In the genomic region with DNA sequence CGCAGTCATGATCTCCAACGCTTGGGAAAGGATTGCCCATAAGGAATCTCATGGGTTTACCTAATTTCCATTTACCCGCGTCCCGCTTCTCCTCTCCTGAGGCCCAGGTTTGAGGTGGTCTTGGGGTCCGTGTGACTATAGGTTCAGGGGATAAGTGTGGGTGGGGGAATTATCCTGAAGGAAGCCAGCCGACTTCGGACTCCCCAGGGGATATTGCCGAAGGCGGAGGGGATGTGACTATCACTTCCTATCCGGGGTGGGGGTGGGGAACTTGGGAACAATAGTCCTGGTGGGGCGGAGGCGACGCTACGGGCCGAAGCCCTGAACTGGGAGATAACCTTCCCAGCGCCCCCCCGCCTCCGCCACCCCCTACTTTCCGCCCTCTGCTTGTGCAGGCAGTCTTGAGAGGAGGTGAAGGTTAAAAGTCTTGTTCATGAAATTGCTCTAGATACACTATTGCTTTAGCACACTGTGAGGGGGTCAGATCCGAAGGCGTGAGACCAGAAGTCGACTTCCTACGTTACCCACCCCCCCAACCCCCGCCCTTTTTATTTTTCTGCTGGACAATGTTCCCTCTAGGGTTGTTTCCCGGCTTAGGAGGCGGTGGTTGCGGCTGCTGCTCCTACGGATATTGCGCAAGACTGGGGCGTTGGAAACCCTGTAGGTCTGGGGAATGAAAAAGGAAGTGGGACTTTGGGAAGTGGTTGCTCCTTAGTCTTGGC, we compare ENCODE assay signal across 1 cellular context.
TF ChIP-seq lines count a peak whose summit lies in the region.

No MANE protein-coding gene starts in this region.

TF ChIP-seq in HepG2, 621 proteins besides CTCF, POLR2A, EP300 and RAD21 (continued from another document and continues in another):
- TF ChIP-seq, protein P1, sequence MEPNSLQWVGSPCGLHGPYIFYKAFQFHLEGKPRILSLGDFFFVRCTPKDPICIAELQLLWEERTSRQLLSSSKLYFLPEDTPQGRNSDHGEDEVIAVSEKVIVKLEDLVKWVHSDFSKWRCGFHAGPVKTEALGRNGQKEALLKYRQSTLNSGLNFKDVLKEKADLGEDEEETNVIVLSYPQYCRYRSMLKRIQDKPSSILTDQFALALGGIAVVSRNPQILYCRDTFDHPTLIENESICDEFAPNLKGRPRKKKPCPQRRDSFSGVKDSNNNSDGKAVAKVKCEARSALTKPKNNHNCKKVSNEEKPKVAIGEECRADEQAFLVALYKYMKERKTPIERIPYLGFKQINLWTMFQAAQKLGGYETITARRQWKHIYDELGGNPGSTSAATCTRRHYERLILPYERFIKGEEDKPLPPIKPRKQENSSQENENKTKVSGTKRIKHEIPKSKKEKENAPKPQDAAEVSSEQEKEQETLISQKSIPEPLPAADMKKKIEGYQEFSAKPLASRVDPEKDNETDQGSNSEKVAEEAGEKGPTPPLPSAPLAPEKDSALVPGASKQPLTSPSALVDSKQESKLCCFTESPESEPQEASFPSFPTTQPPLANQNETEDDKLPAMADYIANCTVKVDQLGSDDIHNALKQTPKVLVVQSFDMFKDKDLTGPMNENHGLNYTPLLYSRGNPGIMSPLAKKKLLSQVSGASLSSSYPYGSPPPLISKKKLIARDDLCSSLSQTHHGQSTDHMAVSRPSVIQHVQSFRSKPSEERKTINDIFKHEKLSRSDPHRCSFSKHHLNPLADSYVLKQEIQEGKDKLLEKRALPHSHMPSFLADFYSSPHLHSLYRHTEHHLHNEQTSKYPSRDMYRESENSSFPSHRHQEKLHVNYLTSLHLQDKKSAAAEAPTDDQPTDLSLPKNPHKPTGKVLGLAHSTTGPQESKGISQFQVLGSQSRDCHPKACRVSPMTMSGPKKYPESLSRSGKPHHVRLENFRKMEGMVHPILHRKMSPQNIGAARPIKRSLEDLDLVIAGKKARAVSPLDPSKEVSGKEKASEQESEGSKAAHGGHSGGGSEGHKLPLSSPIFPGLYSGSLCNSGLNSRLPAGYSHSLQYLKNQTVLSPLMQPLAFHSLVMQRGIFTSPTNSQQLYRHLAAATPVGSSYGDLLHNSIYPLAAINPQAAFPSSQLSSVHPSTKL (CRISPR knock-in tag; IDR thresholded peaks at IDR 0.05) = peak; percentile 59
- no peak for TF ChIP-seq ZSCAN9 (CRISPR knock-in tag; IDR thresholded peaks at IDR 0.05; ENCODE audit: borderline replicate concordance)
- TF ChIP-seq GABPB1 (CRISPR knock-in tag; IDR thresholded peaks at IDR 0.05) = peak; percentile 63; the same call in 1 of the 2 replicates
- TF ChIP-seq, protein P2, sequence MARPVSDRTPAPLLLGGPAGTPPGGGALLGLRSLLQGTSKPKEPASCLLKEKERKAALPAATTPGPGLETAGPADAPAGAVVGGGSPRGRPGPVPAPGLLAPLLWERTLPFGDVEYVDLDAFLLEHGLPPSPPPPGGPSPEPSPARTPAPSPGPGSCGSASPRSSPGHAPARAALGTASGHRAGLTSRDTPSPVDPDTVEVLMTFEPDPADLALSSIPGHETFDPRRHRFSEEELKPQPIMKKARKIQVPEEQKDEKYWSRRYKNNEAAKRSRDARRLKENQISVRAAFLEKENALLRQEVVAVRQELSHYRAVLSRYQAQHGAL (CRISPR knock-in tag; IDR thresholded peaks at IDR 0.05; ENCODE audit: not compliant biosample characterization) = no peak
- TF ChIP-seq NCOR1 (IDR thresholded peaks at IDR 0.05; ENCODE audit: borderline replicate concordance, low read length) = peak; percentile 48; the same call in 1 of the 2 replicates
- TF ChIP-seq HOXA5 (CRISPR knock-in tag; IDR thresholded peaks at IDR 0.05) = peak; percentile 57; the same call in 1 of the 2 replicates
- TF ChIP-seq, protein P3, sequence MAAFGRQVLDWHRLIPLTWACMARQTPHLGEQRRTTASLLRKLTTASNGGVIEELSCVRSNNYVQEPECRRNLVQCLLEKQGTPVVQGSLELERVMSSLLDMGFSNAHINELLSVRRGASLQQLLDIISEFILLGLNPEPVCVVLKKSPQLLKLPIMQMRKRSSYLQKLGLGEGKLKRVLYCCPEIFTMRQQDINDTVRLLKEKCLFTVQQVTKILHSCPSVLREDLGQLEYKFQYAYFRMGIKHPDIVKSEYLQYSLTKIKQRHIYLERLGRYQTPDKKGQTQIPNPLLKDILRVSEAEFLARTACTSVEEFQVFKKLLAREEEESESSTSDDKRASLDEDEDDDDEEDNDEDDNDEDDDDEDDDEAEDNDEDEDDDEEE (CRISPR knock-in tag; IDR thresholded peaks at IDR 0.05) = no peak
- TF ChIP-seq, protein P4, sequence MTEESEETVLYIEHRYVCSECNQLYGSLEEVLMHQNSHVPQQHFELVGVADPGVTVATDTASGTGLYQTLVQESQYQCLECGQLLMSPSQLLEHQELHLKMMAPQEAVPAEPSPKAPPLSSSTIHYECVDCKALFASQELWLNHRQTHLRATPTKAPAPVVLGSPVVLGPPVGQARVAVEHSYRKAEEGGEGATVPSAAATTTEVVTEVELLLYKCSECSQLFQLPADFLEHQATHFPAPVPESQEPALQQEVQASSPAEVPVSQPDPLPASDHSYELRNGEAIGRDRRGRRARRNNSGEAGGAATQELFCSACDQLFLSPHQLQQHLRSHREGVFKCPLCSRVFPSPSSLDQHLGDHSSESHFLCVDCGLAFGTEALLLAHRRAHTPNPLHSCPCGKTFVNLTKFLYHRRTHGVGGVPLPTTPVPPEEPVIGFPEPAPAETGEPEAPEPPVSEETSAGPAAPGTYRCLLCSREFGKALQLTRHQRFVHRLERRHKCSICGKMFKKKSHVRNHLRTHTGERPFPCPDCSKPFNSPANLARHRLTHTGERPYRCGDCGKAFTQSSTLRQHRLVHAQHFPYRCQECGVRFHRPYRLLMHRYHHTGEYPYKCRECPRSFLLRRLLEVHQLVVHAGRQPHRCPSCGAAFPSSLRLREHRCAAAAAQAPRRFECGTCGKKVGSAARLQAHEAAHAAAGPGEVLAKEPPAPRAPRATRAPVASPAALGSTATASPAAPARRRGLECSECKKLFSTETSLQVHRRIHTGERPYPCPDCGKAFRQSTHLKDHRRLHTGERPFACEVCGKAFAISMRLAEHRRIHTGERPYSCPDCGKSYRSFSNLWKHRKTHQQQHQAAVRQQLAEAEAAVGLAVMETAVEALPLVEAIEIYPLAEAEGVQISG (CRISPR knock-in tag; IDR thresholded peaks at IDR 0.05) = peak; percentile 52
- no peak for TF ChIP-seq PTBP1 (IDR thresholded peaks at IDR 0.05; ENCODE audit: low read depth, low read length, poor library complexity, severe bottlenecking)
- peak; percentile 34; the same call in 1 of the 2 replicates for TF ChIP-seq MED13 (CRISPR knock-in tag; IDR thresholded peaks at IDR 0.05)
- TF ChIP-seq SOX5 (CRISPR knock-in tag; IDR thresholded peaks at IDR 0.05; ENCODE audit: borderline replicate concordance) = peak; percentile 57; the same call in 1 of the 2 replicates
- peak; percentile 69 for TF ChIP-seq SOX13 (IDR thresholded peaks at IDR 0.05)
- peak in 1 of 2 experiments; percentile 77; a peak in 2 of 4 replicates for TF ChIP-seq SOX13 (CRISPR knock-in tag; conservative IDR thresholded peaks at IDR 0.05 in 1 of 2, IDR thresholded peaks at IDR 0.05 in 1 of 2)
- TF ChIP-seq YEATS2 (CRISPR knock-in tag; IDR thresholded peaks at IDR 0.05; ENCODE audit: borderline replicate concordance) = peak; percentile 33; the same call in 1 of the 2 replicates
- TF ChIP-seq, protein P5, sequence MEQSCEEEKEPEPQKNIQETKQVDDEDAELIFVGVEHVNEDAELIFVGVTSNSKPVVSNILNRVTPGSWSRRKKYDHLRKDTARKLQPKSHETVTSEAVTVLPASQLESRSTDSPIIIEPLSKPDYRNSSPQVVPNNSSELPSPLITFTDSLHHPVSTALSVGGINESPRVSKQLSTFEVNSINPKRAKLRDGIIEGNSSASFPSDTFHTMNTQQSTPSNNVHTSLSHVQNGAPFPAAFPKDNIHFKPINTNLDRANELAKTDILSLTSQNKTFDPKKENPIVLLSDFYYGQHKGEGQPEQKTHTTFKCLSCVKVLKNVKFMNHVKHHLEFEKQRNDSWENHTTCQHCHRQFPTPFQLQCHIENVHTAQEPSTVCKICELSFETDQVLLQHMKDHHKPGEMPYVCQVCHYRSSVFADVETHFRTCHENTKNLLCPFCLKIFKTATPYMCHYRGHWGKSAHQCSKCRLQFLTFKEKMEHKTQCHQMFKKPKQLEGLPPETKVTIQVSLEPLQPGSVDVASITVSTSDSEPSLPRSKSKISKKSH (CRISPR knock-in tag; IDR thresholded peaks at IDR 0.05; ENCODE audit: borderline replicate concordance) = no peak
- peak; percentile 16 for TF ChIP-seq TEAD3 (CRISPR knock-in tag; optimal IDR thresholded peaks at IDR 0.05; ENCODE audit: borderline replicate concordance)
- peak; percentile 74 for TF ChIP-seq SRSF1 (optimal IDR thresholded peaks at IDR 0.05; ENCODE audit: low read depth, low read length)
- TF ChIP-seq RARA (CRISPR knock-in tag; IDR thresholded peaks at IDR 0.05) = peak; percentile 46; the same call in 1 of the 2 replicates
- TF ChIP-seq IRF2 (CRISPR knock-in tag; IDR thresholded peaks at IDR 0.05) = peak; percentile 18; the same call in 1 of the 2 replicates
- TF ChIP-seq CEBPG (CRISPR knock-in tag; IDR thresholded peaks at IDR 0.05) = peak; percentile 99
- TF ChIP-seq NBN (conservative IDR thresholded peaks at IDR 0.05) = no peak
- no peak for TF ChIP-seq SNRNP70 (IDR thresholded peaks at IDR 0.05; ENCODE audit: low read depth, low read length)
- TF ChIP-seq ZNF136 (CRISPR knock-in tag; IDR thresholded peaks at IDR 0.05; ENCODE audit: low read depth) = peak; percentile 30; the same call in 1 of the 2 replicates
- peak; percentile 43; the same call in 1 of the 2 replicates for TF ChIP-seq TBX2 (CRISPR knock-in tag; IDR thresholded peaks at IDR 0.05; ENCODE audit: borderline replicate concordance)
- no peak for TF ChIP-seq ARNT2 (CRISPR knock-in tag; IDR thresholded peaks at IDR 0.05; ENCODE audit: low read depth)
- peak; percentile 21; the same call in 1 of the 2 replicates for TF ChIP-seq PHF8 (CRISPR knock-in tag; IDR thresholded peaks at IDR 0.05)
- TF ChIP-seq POLR2G (IDR thresholded peaks at IDR 0.05; ENCODE audit: low read depth, low read length) = peak; percentile 46
- TF ChIP-seq, protein P6, sequence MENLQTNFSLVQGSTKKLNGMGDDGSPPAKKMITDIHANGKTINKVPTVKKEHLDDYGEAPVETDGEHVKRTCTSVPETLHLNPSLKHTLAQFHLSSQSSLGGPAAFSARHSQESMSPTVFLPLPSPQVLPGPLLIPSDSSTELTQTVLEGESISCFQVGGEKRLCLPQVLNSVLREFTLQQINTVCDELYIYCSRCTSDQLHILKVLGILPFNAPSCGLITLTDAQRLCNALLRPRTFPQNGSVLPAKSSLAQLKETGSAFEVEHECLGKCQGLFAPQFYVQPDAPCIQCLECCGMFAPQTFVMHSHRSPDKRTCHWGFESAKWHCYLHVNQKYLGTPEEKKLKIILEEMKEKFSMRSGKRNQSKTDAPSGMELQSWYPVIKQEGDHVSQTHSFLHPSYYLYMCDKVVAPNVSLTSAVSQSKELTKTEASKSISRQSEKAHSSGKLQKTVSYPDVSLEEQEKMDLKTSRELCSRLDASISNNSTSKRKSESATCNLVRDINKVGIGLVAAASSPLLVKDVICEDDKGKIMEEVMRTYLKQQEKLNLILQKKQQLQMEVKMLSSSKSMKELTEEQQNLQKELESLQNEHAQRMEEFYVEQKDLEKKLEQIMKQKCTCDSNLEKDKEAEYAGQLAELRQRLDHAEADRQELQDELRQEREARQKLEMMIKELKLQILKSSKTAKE (CRISPR knock-in tag; IDR thresholded peaks at IDR 0.05; ENCODE audit: borderline replicate concordance) = peak; percentile 31
- TF ChIP-seq, protein P7, sequence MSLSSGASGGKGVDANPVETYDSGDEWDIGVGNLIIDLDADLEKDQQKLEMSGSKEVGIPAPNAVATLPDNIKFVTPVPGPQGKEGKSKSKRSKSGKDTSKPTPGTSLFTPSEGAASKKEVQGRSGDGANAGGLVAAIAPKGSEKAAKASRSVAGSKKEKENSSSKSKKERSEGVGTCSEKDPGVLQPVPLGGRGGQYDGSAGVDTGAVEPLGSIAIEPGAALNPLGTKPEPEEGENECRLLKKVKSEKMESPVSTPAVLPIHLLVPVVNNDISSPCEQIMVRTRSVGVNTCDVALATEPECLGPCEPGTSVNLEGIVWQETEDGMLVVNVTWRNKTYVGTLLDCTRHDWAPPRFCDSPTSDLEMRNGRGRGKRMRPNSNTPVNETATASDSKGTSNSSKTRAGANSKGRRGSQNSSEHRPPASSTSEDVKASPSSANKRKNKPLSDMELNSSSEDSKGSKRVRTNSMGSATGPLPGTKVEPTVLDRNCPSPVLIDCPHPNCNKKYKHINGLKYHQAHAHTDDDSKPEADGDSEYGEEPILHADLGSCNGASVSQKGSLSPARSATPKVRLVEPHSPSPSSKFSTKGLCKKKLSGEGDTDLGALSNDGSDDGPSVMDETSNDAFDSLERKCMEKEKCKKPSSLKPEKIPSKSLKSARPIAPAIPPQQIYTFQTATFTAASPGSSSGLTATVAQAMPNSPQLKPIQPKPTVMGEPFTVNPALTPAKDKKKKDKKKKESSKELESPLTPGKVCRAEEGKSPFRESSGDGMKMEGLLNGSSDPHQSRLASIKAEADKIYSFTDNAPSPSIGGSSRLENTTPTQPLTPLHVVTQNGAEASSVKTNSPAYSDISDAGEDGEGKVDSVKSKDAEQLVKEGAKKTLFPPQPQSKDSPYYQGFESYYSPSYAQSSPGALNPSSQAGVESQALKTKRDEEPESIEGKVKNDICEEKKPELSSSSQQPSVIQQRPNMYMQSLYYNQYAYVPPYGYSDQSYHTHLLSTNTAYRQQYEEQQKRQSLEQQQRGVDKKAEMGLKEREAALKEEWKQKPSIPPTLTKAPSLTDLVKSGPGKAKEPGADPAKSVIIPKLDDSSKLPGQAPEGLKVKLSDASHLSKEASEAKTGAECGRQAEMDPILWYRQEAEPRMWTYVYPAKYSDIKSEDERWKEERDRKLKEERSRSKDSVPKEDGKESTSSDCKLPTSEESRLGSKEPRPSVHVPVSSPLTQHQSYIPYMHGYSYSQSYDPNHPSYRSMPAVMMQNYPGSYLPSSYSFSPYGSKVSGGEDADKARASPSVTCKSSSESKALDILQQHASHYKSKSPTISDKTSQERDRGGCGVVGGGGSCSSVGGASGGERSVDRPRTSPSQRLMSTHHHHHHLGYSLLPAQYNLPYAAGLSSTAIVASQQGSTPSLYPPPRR (CRISPR knock-in tag; IDR thresholded peaks at IDR 0.05; ENCODE audit: borderline replicate concordance) = 0 out of 2 replicates have a peak, but pooled peaks have one; percentile 52
- TF ChIP-seq ZNF335 (CRISPR knock-in tag; IDR thresholded peaks at IDR 0.05) = no peak
- TF ChIP-seq, protein P8, sequence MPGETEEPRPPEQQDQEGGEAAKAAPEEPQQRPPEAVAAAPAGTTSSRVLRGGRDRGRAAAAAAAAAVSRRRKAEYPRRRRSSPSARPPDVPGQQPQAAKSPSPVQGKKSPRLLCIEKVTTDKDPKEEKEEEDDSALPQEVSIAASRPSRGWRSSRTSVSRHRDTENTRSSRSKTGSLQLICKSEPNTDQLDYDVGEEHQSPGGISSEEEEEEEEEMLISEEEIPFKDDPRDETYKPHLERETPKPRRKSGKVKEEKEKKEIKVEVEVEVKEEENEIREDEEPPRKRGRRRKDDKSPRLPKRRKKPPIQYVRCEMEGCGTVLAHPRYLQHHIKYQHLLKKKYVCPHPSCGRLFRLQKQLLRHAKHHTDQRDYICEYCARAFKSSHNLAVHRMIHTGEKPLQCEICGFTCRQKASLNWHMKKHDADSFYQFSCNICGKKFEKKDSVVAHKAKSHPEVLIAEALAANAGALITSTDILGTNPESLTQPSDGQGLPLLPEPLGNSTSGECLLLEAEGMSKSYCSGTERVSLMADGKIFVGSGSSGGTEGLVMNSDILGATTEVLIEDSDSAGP (CRISPR knock-in tag; IDR thresholded peaks at IDR 0.05; ENCODE audit: borderline replicate concordance) = 0 out of 2 replicates have a peak, but pooled peaks have one; percentile 20
- 0 out of 2 replicates have a peak, but pooled peaks have one; percentile 21 for TF ChIP-seq PITX1 (CRISPR knock-in tag; IDR thresholded peaks at IDR 0.05)
- TF ChIP-seq ZNF652 (CRISPR knock-in tag; IDR thresholded peaks at IDR 0.05; ENCODE audit: borderline replicate concordance, low read depth) = no peak
- 0 out of 2 replicates have a peak, but pooled peaks have one; percentile 6 for TF ChIP-seq ZNF317 (CRISPR knock-in tag; IDR thresholded peaks at IDR 0.05)
- TF ChIP-seq MIER2 (CRISPR knock-in tag; IDR thresholded peaks at IDR 0.05) = no peak
- 0 out of 2 replicates have a peak, but pooled peaks have one; percentile 10 for TF ChIP-seq ZNF547 (CRISPR knock-in tag; IDR thresholded peaks at IDR 0.05)
